Comparison of ENCODE assay signal across 8 cellular contexts in the genomic region with DNA sequence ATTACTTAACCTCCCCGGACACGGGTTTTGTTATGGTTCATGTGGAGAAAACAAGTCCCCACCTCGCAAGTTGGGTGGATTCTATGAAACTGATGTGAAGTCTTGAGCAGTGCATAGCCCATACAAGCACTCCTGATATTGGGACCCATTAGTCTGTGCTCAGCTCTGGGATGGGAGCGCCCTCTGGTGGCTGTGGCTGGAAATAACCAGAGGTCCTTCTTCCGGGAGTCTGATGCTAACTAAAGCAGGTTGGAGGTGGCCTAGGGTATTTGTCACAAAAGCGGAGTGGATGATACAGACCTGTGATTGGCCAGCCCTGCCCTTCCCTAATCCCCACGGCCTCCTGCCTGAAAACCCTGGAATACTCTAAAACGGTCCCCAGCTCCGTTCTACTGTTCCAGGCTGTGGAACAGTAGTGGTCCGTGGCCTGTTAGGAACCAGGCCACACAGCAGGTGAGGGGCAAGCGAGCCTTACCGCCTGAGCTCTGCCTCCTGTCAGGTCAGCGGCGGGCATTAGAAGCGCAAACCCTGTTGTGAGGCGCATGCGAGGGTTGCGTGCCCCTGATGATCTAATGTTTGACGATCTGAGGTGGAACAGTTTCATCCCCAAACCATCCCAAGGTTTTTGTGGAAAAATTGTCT. TPM values are rescaled to one million over a fixed set of nuclear protein-coding genes. Genes with fewer than 3 reads are reported as not detected.
DNase-seq lines count a peak whose midpoint lies in the region; ATAC-seq and TF ChIP-seq lines count a peak whose summit lies in the region.

No MANE protein-coding gene starts in this region.

- no peak for TF ChIP-seq POLR2A in lower leg skin (IDR thresholded peaks at IDR 0.05)

- H3K27ac ChIP-seq in BLaER1 treated with 17β-estradiol and CSF1 and Interleukin-3, amounts not matched to agents 10 nM and 100 nM, result peak overlapping the region in 3 of 11 experiments; percentile 19 to 95 (median 47); a peak in 4 of 22 replicates

- TF ChIP-seq CTCF in lower leg skin (IDR thresholded peaks at IDR 0.05), result peak in 1 of 3 donors; percentile 87

- ATAC-seq in GM19035 (IDR thresholded peaks at IDR 0.05; ENCODE audit: unreplicated experiment) (peak; percentile 90), HG03432 (IDR thresholded peaks at IDR 0.05; ENCODE audit: unreplicated experiment) (peak; percentile 84)

- H3K27me3 ChIP-seq in BLaER1 treated with 17β-estradiol and CSF1 and Interleukin-3, amounts not matched to agents 10 nM and 100 nM, result no peaks in the 10 kb centered on the region

- peaks cover 25 to 38% (median 31%) of the 10 kb centered on the region in 11 experiments for H3K36me3 ChIP-seq in BLaER1 treated with 17β-estradiol and CSF1 and Interleukin-3, amounts not matched to agents 10 nM and 100 nM

- H3K9ac ChIP-seq in BLaER1 treated with 17β-estradiol and CSF1 and Interleukin-3, amounts not matched to agents 10 nM and 100 nM, result 0 out of 22 replicates have a peak overlapping the region, but pooled peaks of 1 of the 11 experiments have one; percentile 3

- peaks cover 48 to 78% (median 70%) of the 10 kb centered on the region in 10 experiments for H3K4me1 ChIP-seq in BLaER1 treated with 17β-estradiol and CSF1 and Interleukin-3, amounts not matched to agents 10 nM and 100 nM

- 29 to 31% methylated on average over 19 of the region's 19 CpGs for WGBS in lower leg skin, 2 donors

- H3K4me2 ChIP-seq in BLaER1 treated with 17β-estradiol and CSF1 and Interleukin-3, amounts not matched to agents 10 nM and 100 nM, result peak overlapping the region in 10 of 11 experiments; percentile 28 to 100 (median 95); a peak in 13 of 22 replicates

- peaks cover 13 to 64% (median 38%) of the 10 kb centered on the region in 11 experiments; a peak in 17 of 22 replicates for H4K20me1 ChIP-seq in BLaER1 treated with 17β-estradiol and CSF1 and Interleukin-3, amounts not matched to agents 10 nM and 100 nM

- no peaks in the 10 kb centered on the region for H3K9me3 ChIP-seq in BLaER1 treated with 17β-estradiol and CSF1 and Interleukin-3, amounts not matched to agents 10 nM and 100 nM (replicated peaks in 1 of 11)

- intact Hi-C loops in lower leg skin (cut with DNase I; ENCODE audit: low total_unique reads), result loop anchor here (5.0 kb wide), 1 partner anchor 62 kb away; no protein-coding TSS in a partner anchor

- H3K4me3 ChIP-seq in BLaER1 treated with 17β-estradiol and CSF1 and Interleukin-3, amounts not matched to agents 10 nM and 100 nM, result no peak overlapping the region
- H3K4me3 ChIP-seq in lower leg skin (ENCODE audit: low read depth, poor library complexity, severe bottlenecking), result no peak overlapping the region

- DNase-seq in NCI-H526 treated with DMSO at 0.1 percent for 48 hours (lab: John Stamatoyannopoulos, UW) (peak; percentile 69), dermis microvascular lymphatic vessel endothelial cell (ENCODE audit: low read depth in 2 of 2) (peak; percentile 71 to 82), lower leg skin (ENCODE audit: low spot score in 2 of 2) (peak; percentile 90 to 98)
- DNase-seq in activated CD4-positive, alpha-beta T cell treated with anti-CD3 and anti-CD28 coated beads, Interleukin-2, amount 50 U/mL, for 24 hours (ENCODE audit: low read depth in 1 of 2, low spot score in 1 of 2), result peak; percentile 91 to 92
- peak; percentile 94 for DNase-seq in stimulated activated CD8-positive, alpha-beta memory T cell treated with anti-CD3 and anti-CD28 coated beads, Interleukin-15, amount 100 ng/mL, for 1 hour (ENCODE audit: low read depth)

RNA-seq across cellular contexts. Expression of a gene that starts 6.4 kb away (rescaled TPM):
- total RNA-seq in dermis microvascular lymphatic vessel endothelial cell (9.2 and 9.5 TPM in 2 replicates), lower leg skin (10 to 100 TPM; 28.2 to 51.7 (median 48.6) TPM)

RNA-seq across cellular contexts. Expression of a gene that starts 20.7 kb away (rescaled TPM):
- total RNA-seq in dermis microvascular lymphatic vessel endothelial cell (10.4 and 13.5 TPM in 2 replicates), lower leg skin (10 to 100 TPM; 13.4 to 27.8 (median 18.9) TPM)

RNA-seq across cellular contexts. Expression of a gene that starts 40.3 kb away (rescaled TPM):
- total RNA-seq in dermis microvascular lymphatic vessel endothelial cell (28.8 and 43.6 TPM in 2 replicates), lower leg skin (100 to 1,000 TPM in 1 of 4 donors, 10 to 100 TPM in 3; 56.3 to 114 (median 63.5) TPM)

RNA-seq across cellular contexts. Expression of a gene that starts 54.1 kb away (rescaled TPM):
- total RNA-seq in dermis microvascular lymphatic vessel endothelial cell (under 0.01 TPM in 2 replicates), lower leg skin (10 to 100 TPM in 3 of 4 donors, 1 to 10 TPM in 1; 6.4 to 30.5 (median 17.8) TPM)
